In the genomic region with DNA sequence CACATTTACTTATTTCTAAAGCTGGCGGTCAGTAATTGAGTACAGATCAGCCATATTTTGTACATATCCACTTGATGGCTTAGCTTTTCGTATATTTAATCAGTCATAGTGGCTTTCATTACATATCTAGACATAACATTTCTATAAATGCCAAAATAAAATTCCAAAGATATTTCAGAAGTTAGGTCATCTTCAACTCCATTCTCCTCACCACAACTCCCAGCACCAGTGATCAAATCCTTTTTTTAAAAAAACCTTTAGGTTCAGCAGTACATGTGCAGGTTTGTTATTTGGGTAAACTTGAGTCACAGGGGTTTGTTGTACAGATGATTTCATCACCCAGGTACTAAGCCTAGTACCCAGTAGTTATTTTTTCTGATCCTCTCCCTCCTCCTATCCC, we compare ENCODE assay signal across 17 cellular contexts. TPM values are rescaled to one million over a fixed set of nuclear protein-coding genes. Genes with fewer than 3 reads are reported as not detected.
DNase-seq lines count a peak whose midpoint lies in the region; ATAC-seq, FAIRE-seq and TF ChIP-seq lines count a peak whose summit lies in the region.
"Had no signal": no experiment of that assay in that cellular context is flagged by ENCODE, and none has a peak within 500 bp of the region (broad histone marks: within the 10 kb centered on the region; RNA-seq: fewer than 3 reads in every experiment).

No MANE protein-coding gene starts in this region.

- H3K79me2 ChIP-seq in GM23248 (ENCODE audit: insufficient read depth) (no peaks in the 10 kb centered on the region), osteoblast (ENCODE audit: insufficient read depth, low read length) (no peaks in the 10 kb centered on the region)

- intact Hi-C loops in aorta (cut with DNase I) = no loop called here
- intact Hi-C loops in gastrocnemius medialis (cut with DNase I; ENCODE audit: low total_unique reads) = no loop called here

- H3K4me1 ChIP-seq in GM23248 (ENCODE audit: insufficient read depth) (peaks cover 17% of the 10 kb centered on the region), RWPE2 (ENCODE audit: insufficient read depth, poor library complexity, severe bottlenecking) (peaks cover 15% of the 10 kb centered on the region), osteoblast (ENCODE audit: insufficient read depth, low read length) (peaks cover 9% of the 10 kb centered on the region), aorta (ENCODE audit: control insufficient read depth in 1 of 2, insufficient read depth in 2 of 2, low read length in 2 of 2) (no peaks in the 10 kb centered on the region), gastrocnemius medialis (no peaks in the 10 kb centered on the region)

- WGBS in GM23248 (ENCODE audit: low coverage in 1 of 2, low lambda C conversion rate in 2 of 2, missing lambda C conversion rate in 2 of 2), 2 experiments = 68 to 77% methylated on average over 2 of the region's 2 CpGs
- WGBS in aorta, 2 donors = 53 to 60% methylated on average over 2 of the region's 2 CpGs

- H3K4me3 ChIP-seq in GM23248 (no peak overlapping the region), RWPE2 (ENCODE audit: severe bottlenecking) (no peak overlapping the region), osteoblast (ENCODE audit: insufficient read depth, low read length) (no peak overlapping the region), aorta (ENCODE audit: low read length in 2 of 2) (no peak overlapping the region), gastrocnemius medialis (no peak overlapping the region)

- H3K27ac ChIP-seq in GM23248 = no peak overlapping the region
- peak overlapping the region; percentile 17 for H3K27ac ChIP-seq in RWPE2 (ENCODE audit: poor library complexity, severe bottlenecking)
- H3K27ac ChIP-seq in epithelial cell of prostate = peak overlapping the region; percentile 87
- peak overlapping the region; percentile 14 for H3K27ac ChIP-seq in osteoblast (ENCODE audit: low read depth, low read length)
- H3K27ac ChIP-seq in aorta (ENCODE audit: low read depth in 1 of 2, low read length in 2 of 2) = no peak overlapping the region
- no peak overlapping the region for H3K27ac ChIP-seq in gastrocnemius medialis

- H3K9me2 ChIP-seq in GM23248 (ENCODE audit: insufficient read depth) = no peaks in the 10 kb centered on the region

- H3K4me2 ChIP-seq in GM23248 (ENCODE audit: unreplicated experiment) (no peak overlapping the region), osteoblast (ENCODE audit: insufficient read depth, low read length) (peak overlapping the region; percentile 14)

- H3K9me3 ChIP-seq in GM23248 (ENCODE audit: low read depth) (no peaks in the 10 kb centered on the region), RWPE2 (ENCODE audit: severe bottlenecking) (no peaks in the 10 kb centered on the region), osteoblast (ENCODE audit: low read depth, low read length) (no peaks in the 10 kb centered on the region), aorta (ENCODE audit: control insufficient read depth, low read length) (no peaks in the 10 kb centered on the region), gastrocnemius medialis (no peaks in the 10 kb centered on the region)

- DNase-seq in GM23248 = peak; percentile 48
- DNase-seq in RWPE2 (ENCODE audit: low spot score) = no peak
- peak; percentile 31 for DNase-seq in epithelial cell of prostate (ENCODE audit: low read depth, low spot score)
- no peak for DNase-seq in osteoblast (ENCODE audit: insufficient read length, low spot score, missing footprints)
- DNase-seq in aorta = no peak
- DNase-seq in gastrocnemius medialis = no peak
- DNase-seq in frontal cortex (ENCODE audit: low spot score in 2 of 2) = no peak
- DNase-seq: activated CD4-positive, alpha-beta T cell treated with anti-CD3 and anti-CD28 coated beads for 4 hours; anterior cingulate cortex; effector CD8-positive, alpha-beta T cell; hypothalamus; KG1; NCI-H510A treated with DMSO at 0.1 percent for 48 hours; stimulated activated naive CD4-positive, alpha-beta T cell; T-helper 2 cell had no signal

- H2AFZ ChIP-seq in GM23248 = no peak overlapping the region
- no peak overlapping the region for H2AFZ ChIP-seq in osteoblast (ENCODE audit: low read length)

- H4K20me1 ChIP-seq in GM23248 (ENCODE audit: insufficient read depth) (no peaks in the 10 kb centered on the region), osteoblast (ENCODE audit: insufficient read depth, low read length) (no peaks in the 10 kb centered on the region)

- H3F3A ChIP-seq in GM23248 (ENCODE audit: insufficient read depth) = peaks cover 14% of the 10 kb centered on the region; the same call in 1 of the 2 replicates

- no peak for FAIRE-seq in frontal cortex (lab: Jason Lieb, UNC)

- H3K27me3 ChIP-seq in GM23248 (replicated peaks; ENCODE audit: insufficient read depth) (no peaks in the 10 kb centered on the region), RWPE2 (ENCODE audit: insufficient read depth, poor library complexity, severe bottlenecking) (no peaks in the 10 kb centered on the region), osteoblast (ENCODE audit: insufficient read depth, low read length) (no peaks in the 10 kb centered on the region), aorta (ENCODE audit: control insufficient read depth in 1 of 2, insufficient read depth in 2 of 2, low read length in 1 of 2) (no peaks in the 10 kb centered on the region), gastrocnemius medialis (no peaks in the 10 kb centered on the region)

- in situ Hi-C loops in GM23248 (cut with MboI) = no loop called here
- in situ Hi-C loops in gastrocnemius medialis (cut with MboI; ENCODE audit: low sequenced_read_pairs in 4 of 4) = no loop called here

- TF ChIP-seq CTCF in RWPE2 (IDR thresholded peaks at IDR 0.05; ENCODE audit: poor library complexity, severe bottlenecking) = no peak
- TF ChIP-seq CTCF in osteoblast (IDR thresholded peaks at IDR 0.05; ENCODE audit: extremely low read depth, low read depth, low read length) = no peak
- no peak for TF ChIP-seq CTCF in gastrocnemius medialis (IDR thresholded peaks at IDR 0.05 in 4 of 5, conservative IDR thresholded peaks at IDR 0.05 in 1 of 5)

- no peak overlapping the region for H3K9ac ChIP-seq in GM23248

- H3K36me3 ChIP-seq in GM23248 (ENCODE audit: low read depth) (no peaks in the 10 kb centered on the region), RWPE2 (ENCODE audit: low read depth) (no peaks in the 10 kb centered on the region), osteoblast (ENCODE audit: insufficient read depth, low read length) (peaks cover 10% of the 10 kb centered on the region), aorta (ENCODE audit: control insufficient read depth in 1 of 2, insufficient read depth in 2 of 2, low read length in 1 of 2) (peaks cover 4 to 9% of the 10 kb centered on the region in 2 donors), gastrocnemius medialis (peaks cover 0 to 48% of the 10 kb centered on the region in 2 donors)

- TF ChIP-seq POLR2A in gastrocnemius medialis (IDR thresholded peaks at IDR 0.05) = no peak

- ATAC-seq in RWPE2 (ENCODE audit: low read depth) = peak; percentile 57; the same call in 2 of the 3 replicates
- ATAC-seq in aorta (ENCODE audit: low FRiP score) = no peak
- no peak for ATAC-seq in gastrocnemius medialis
- ATAC-seq: activated T-helper 17 cell treated with anti-CD3 and anti-CD28 coated beads, Interleukin-2, amount 50 U/mL, for 72 hours had no signal

RNA-seq across cellular contexts. Expression of a gene that starts 53.9 kb away (rescaled TPM):
- total RNA-seq in GM23248 (2014; rRNA removed; shearing (Covaris generic)) = 0.32 and 2.0 TPM in 2 replicates
- polyA plus RNA-seq in GM23248 (2016; fragmentation: Nextera tagmentation; extraction: Ambion mirVana) (1.2 and 1.6 TPM in 2 replicates), aorta (1 to 10 TPM in 1 of 2 donors, under 1 TPM in 1; 0.23 to 4.4 TPM)
- total RNA-seq in osteoblast (under 0.01 and 0.29 TPM in 2 replicates), aorta (under 1 TPM; 0.55 to 0.69 TPM), gastrocnemius medialis (not detected), frontal cortex (31.0 TPM)
- polyA plus RNA-seq: liver had no signal

Comparison
In these comparisons a context has a peak if more than half of its experiments do, and no peak if none do; other contexts are left out.
1. DNase-seq: peak in GM23248 (single experiment) and epithelial cell of prostate (single experiment); none in RWPE2 (single experiment), osteoblast (single experiment), aorta (0 of 2), gastrocnemius medialis (0 of 2) and frontal cortex (0 of 2).
2. H3K27ac ChIP-seq: peak in RWPE2 (single experiment), epithelial cell of prostate (single experiment) and osteoblast (single experiment); none in GM23248 (single experiment), aorta (0 of 2) and gastrocnemius medialis (0 of 4).
3. RNA of a gene that starts 53.9 kb away (total RNA-seq): 31.0 TPM in frontal cortex (single experiment); 0.55 to 0.69 TPM in aorta, 0.32 to 2.0 TPM in GM23248, not detected in gastrocnemius medialis and under 0.01 to 0.29 TPM in osteoblast; every median in the first group is over 10 times any median in the second.